ENCODE assay signal across 7 cellular contexts in genomic region chr17:46194393-46195216, GRCh38. TPM values are rescaled to one million over a fixed set of nuclear protein-coding genes. Genes with fewer than 3 reads are reported as not detected.
DNase-seq lines count a peak whose midpoint lies in the region; TF ChIP-seq lines count a peak whose summit lies in the region.

No MANE protein-coding gene starts in this region.

- no peaks in the 10 kb centered on the region for H3K27me3 ChIP-seq in SU-DHL-6 (ENCODE audit: low read length)
- no peaks in the 10 kb centered on the region for H3K27me3 ChIP-seq in mesenchymal stem cell (ENCODE audit: control insufficient read depth in 1 of 2, insufficient read depth in 1 of 2, low read length in 2 of 2)

- H3K79me2 ChIP-seq in SU-DHL-6 (ENCODE audit: insufficient read depth, low read length): peaks cover 66% of the 10 kb centered on the region

- H3K79me1 ChIP-seq in mesenchymal stem cell (replicated peaks; ENCODE audit: low read length, poor library complexity, severe bottlenecking): peaks cover 13% of the 10 kb centered on the region

- H3K4me3 ChIP-seq in SU-DHL-6 (ENCODE audit: insufficient read depth, low read length, poor library complexity, severe bottlenecking): peak overlapping the region; percentile 84
- peak overlapping the region in 1 of 2 experiments; percentile 86 for H3K4me3 ChIP-seq in mesenchymal stem cell (ENCODE audit: insufficient read depth in 1 of 2, low read depth in 1 of 2, low read length in 2 of 2)
- no peak overlapping the region for H3K4me3 ChIP-seq in lower leg skin (ENCODE audit: low read depth, poor library complexity, severe bottlenecking)

- H4K8ac ChIP-seq in mesenchymal stem cell (ENCODE audit: low read length): no peak overlapping the region

- no peak for TF ChIP-seq POLR2A in lower leg skin (IDR thresholded peaks at IDR 0.05)

- no peak overlapping the region for H2BK15ac ChIP-seq in mesenchymal stem cell (ENCODE audit: low read depth, poor library complexity, severe bottlenecking)

- H3K4me1 ChIP-seq in mesenchymal stem cell (ENCODE audit: control insufficient read depth, insufficient read depth, low read depth, low read length): peaks cover 13% of the 10 kb centered on the region

- H3K36me3 ChIP-seq in SU-DHL-6 (ENCODE audit: low read length) (no peaks in the 10 kb centered on the region), mesenchymal stem cell (ENCODE audit: control insufficient read depth in 1 of 2, insufficient read depth in 2 of 2, low read depth in 1 of 2, low read length in 2 of 2) (peaks cover 3% of the 10 kb centered on the region in 2 experiments)

- no peak overlapping the region for H3K4ac ChIP-seq in mesenchymal stem cell (ENCODE audit: low read depth in 1 of 2, low read length in 2 of 2)

- no peak overlapping the region for H2BK12ac ChIP-seq in mesenchymal stem cell (ENCODE audit: low read length in 2 of 2)

- in situ Hi-C loops in G401 (cut with HindIII; ENCODE audit: low sequenced_read_pairs): no loop called here

- no peaks in the 10 kb centered on the region for H3K9me2 ChIP-seq in SU-DHL-6 (replicated peaks; ENCODE audit: insufficient read depth, low read length)

- H3K9me3 ChIP-seq in SU-DHL-6 (ENCODE audit: insufficient read depth, low read length) (no peaks in the 10 kb centered on the region), mesenchymal stem cell (ENCODE audit: control insufficient read depth, low read length) (no peaks in the 10 kb centered on the region)

- no peak overlapping the region for H3K14ac ChIP-seq in mesenchymal stem cell (ENCODE audit: low read length in 2 of 2)

- H2BK5ac ChIP-seq in mesenchymal stem cell (ENCODE audit: low read depth, low read length, poor library complexity, severe bottlenecking): no peak overlapping the region

- H3K23ac ChIP-seq in mesenchymal stem cell (ENCODE audit: low read length in 2 of 2): no peak overlapping the region

- H4K20me1 ChIP-seq in SU-DHL-6 (ENCODE audit: low read depth, low read length): peaks cover 17% of the 10 kb centered on the region

- intact Hi-C loops in lower leg skin (cut with DNase I; ENCODE audit: low total_unique reads): no loop called here

- WGBS in mesenchymal stem cell: 66% methylated on average over 9 of the region's 9 CpGs
- 44 to 48% methylated on average over 9 of the region's 9 CpGs for WGBS in lower leg skin, 2 donors

- peak overlapping the region; percentile 15 for H2AFZ ChIP-seq in SU-DHL-6 (ENCODE audit: low read depth, low read length, severe bottlenecking)
- H2AFZ ChIP-seq in mesenchymal stem cell (ENCODE audit: low read depth, low read length): no peak overlapping the region

- H3F3A ChIP-seq in SU-DHL-6 (ENCODE audit: insufficient read depth): peaks cover 32% of the 10 kb centered on the region

- no peak overlapping the region for H4K91ac ChIP-seq in mesenchymal stem cell (ENCODE audit: low read length)

- DNase-seq in G401 (ENCODE audit: low spot score): peak; percentile 66
- peak; percentile 69 for DNase-seq in KG1 (lab: John Stamatoyannopoulos, UW)
- peak; percentile 91 for DNase-seq in central memory CD4-positive, alpha-beta T cell
- peak; percentile 77 for DNase-seq in mesenchymal stem cell
- DNase-seq in superior temporal gyrus (ENCODE audit: extremely low spot score): peak; percentile 68
- DNase-seq in lower leg skin (ENCODE audit: low spot score in 2 of 2): no peak

- H3K4me2 ChIP-seq in SU-DHL-6 (ENCODE audit: low read depth, low read length, poor library complexity, severe bottlenecking) (peak overlapping the region; percentile 69), mesenchymal stem cell (ENCODE audit: low read length, poor library complexity, severe bottlenecking) (peak overlapping the region; percentile 92)

- H2AK5ac ChIP-seq in mesenchymal stem cell (ENCODE audit: low read length, severe bottlenecking): peak overlapping the region; percentile 87

- H2BK120ac ChIP-seq in mesenchymal stem cell (ENCODE audit: low read depth, low read length): no peak overlapping the region

- H3K27ac ChIP-seq in SU-DHL-6 (ENCODE audit: low read depth, low read length) (peak overlapping the region; percentile 89), mesenchymal stem cell (ENCODE audit: low read length, poor library complexity, severe bottlenecking) (peak overlapping the region; percentile 59)

- peak overlapping the region; percentile 94 for H3K9ac ChIP-seq in SU-DHL-6 (ENCODE audit: low read length)
- H3K9ac ChIP-seq in mesenchymal stem cell (ENCODE audit: low read length): peak overlapping the region; percentile 88

- peak; percentile 94 for TF ChIP-seq CTCF in SU-DHL-6 (IDR thresholded peaks at IDR 0.05; ENCODE audit: insufficient read depth, low read length, poor library complexity, severe bottlenecking)
- no peak for TF ChIP-seq CTCF in lower leg skin (IDR thresholded peaks at IDR 0.05)

- H3K18ac ChIP-seq in mesenchymal stem cell (ENCODE audit: low read depth in 1 of 2, low read length in 2 of 2): no peak overlapping the region

RNA-seq across cellular contexts. Expression of gene KANSL1, which starts 1.4 kb away (rescaled TPM):
- total RNA-seq in G401 (2014; rRNA removed; shearing (Covaris generic)): 32.1 and 41.7 TPM in 2 replicates
- polyA plus RNA-seq in mesenchymal stem cell (2013, experiment 1 of 2): 20.1 TPM
- 20.0 TPM for polyA plus RNA-seq in mesenchymal stem cell (2013, experiment 2 of 2)
- 100 to 1,000 TPM in 1 of 4 donors, 10 to 100 TPM in 3; 53.8 to 107 (median 60.6) TPM for total RNA-seq in lower leg skin

Comparison
In these comparisons a context has a peak if more than half of its experiments do, and no peak if none do; other contexts are left out.
1. DNase-seq: peak in G401 (single experiment), KG1 (single experiment), central memory CD4-positive, alpha-beta T cell (single experiment), mesenchymal stem cell (single experiment) and superior temporal gyrus (single experiment); none in lower leg skin (0 of 2).